ENCODE assay signal across 9 cellular contexts in the genomic region with DNA sequence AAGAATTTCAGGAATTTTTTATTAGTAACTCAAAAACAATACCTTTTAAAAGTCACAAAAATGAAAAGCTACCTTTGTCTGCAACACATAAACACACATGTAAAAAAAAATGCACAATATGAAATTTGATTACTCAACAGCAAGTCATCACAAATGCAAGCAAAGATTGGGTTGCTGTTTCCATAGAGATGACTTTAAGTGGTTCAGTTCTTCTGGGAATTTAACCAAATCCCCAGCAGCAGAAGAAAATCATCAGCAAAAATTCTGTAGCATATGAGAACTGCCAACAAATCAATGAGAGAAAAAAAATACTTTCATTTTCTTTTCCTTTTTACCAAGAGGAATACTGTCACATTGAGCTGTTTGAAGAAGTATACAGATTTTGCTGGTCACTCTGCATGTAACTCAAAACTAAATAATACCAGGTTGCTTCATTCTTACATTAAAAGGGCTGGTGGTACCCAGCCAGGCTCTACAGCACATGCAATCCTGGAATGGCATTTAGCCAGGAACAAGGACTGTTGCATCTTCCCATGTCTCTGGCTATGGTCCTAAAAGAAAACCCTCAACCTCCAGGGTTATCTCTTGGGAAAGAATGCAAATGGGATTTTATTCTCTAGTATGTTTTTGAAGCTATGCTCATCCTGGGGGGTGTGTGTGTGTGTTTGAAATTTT.
DNase-seq lines count a peak whose midpoint lies in the region; ATAC-seq and TF ChIP-seq lines count a peak whose summit lies in the region.
"Had no signal": no experiment of that assay in that cellular context is flagged by ENCODE, and none has a peak within 500 bp of the region (broad histone marks: within the 10 kb centered on the region; RNA-seq: fewer than 3 reads in every experiment).

No MANE protein-coding gene starts in this region.

- H3K36me3 Mint-ChIP-seq in WTC11 = no peaks in the 10 kb centered on the region

- no peak overlapping the region for H3K4me3 ChIP-seq in AG09309 (ENCODE audit: control insufficient read depth, low read depth, low read length)
- no peak overlapping the region for H3K4me3 ChIP-seq in astrocyte of the cerebellum (ENCODE audit: low read depth, low read length)
- H3K4me3 ChIP-seq in lung = no peak overlapping the region

- DNase-seq in AG09309 (ENCODE audit: low read depth) (peak; percentile 38), GM04503 (ENCODE audit: low read depth) (peak; percentile 14), astrocyte of the cerebellum (ENCODE audit: low read depth) (peak; percentile 82), lung (ENCODE audit: low spot score) (no peak), left lobe of liver (ENCODE audit: low spot score) (no peak), iPS-NIHi11 (ENCODE audit: low spot score) (no peak), WTC11 (ENCODE audit: low spot score) (no peak)
- DNase-seq in activated CD4-positive, alpha-beta T cell treated with anti-CD3 and anti-CD28 coated beads for 1 hour = no peak
- DNase-seq: stimulated activated naive CD4-positive, alpha-beta T cell had no signal

- no peak overlapping the region for H3K4me3 Mint-ChIP-seq in WTC11

- H3K36me3 ChIP-seq in lung (ENCODE audit: control insufficient read depth in 2 of 2, insufficient read depth in 2 of 2, low read length in 2 of 2) = no peaks in the 10 kb centered on the region

- H3K27ac ChIP-seq in lung (ENCODE audit: low read depth in 1 of 2, low read length in 1 of 2) = no peak overlapping the region

- no peaks in the 10 kb centered on the region for H3K27me3 Mint-ChIP-seq in WTC11 (ENCODE audit: low read depth)

- peak; percentile 19 for ATAC-seq in lung (ENCODE audit: insufficient read depth, low FRiP score)
- no peak for ATAC-seq in left lobe of liver
- no peak for ATAC-seq in WTC11

- H3K4me1 ChIP-seq in lung (ENCODE audit: control insufficient read depth in 2 of 2, insufficient read depth in 2 of 2, low read length in 2 of 2) = no peaks in the 10 kb centered on the region

- H3K4me1 Mint-ChIP-seq in WTC11 = no peaks in the 10 kb centered on the region

- POLR2A ChIA-PET in WTC11 (lab: Charles Lee) = no interaction called here

- in situ Hi-C loops in astrocyte of the cerebellum (cut with HindIII; ENCODE audit: low sequenced_read_pairs) = no loop called here

- H3K9me3 Mint-ChIP-seq in WTC11 = peaks cover 11% of the 10 kb centered on the region; the same call in 1 of the 2 replicates

- no peaks in the 10 kb centered on the region for H3K27me3 ChIP-seq in lung (ENCODE audit: control insufficient read depth, insufficient read depth)

- CTCF ChIA-PET in WTC11 (lab: Charles Lee) = no interaction called here

- no peak overlapping the region for H3K27ac Mint-ChIP-seq in WTC11

- no peaks in the 10 kb centered on the region for H3K9me3 ChIP-seq in lung (ENCODE audit: control insufficient read depth in 2 of 2, insufficient read depth in 1 of 2, low read length in 1 of 2)

- TF ChIP-seq CTCF in AG09309 (IDR thresholded peaks at IDR 0.05; ENCODE audit: control insufficient read depth, insufficient read depth, low read depth, low read length, missing control alignments) (no peak), astrocyte of the cerebellum (IDR thresholded peaks at IDR 0.05; ENCODE audit: low read depth, low read length, missing control alignments) (no peak), lung (IDR thresholded peaks at IDR 0.05; ENCODE audit: control extremely low read depth, extremely low read depth) (no peak), WTC11 (IDR thresholded peaks at IDR 0.05) (no peak)

TF ChIP-seq in WTC11, 78 proteins besides CTCF, POLR2A, EP300 and RAD21:
- TF ChIP-seq CREM (CRISPR knock-in tag; IDR thresholded peaks at IDR 0.05) = no peak
- no peak for TF ChIP-seq ZNF317 (CRISPR knock-in tag; IDR thresholded peaks at IDR 0.05; ENCODE audit: borderline replicate concordance, low read depth)
- no peak for TF ChIP-seq ZNF219 (CRISPR knock-in tag; IDR thresholded peaks at IDR 0.05; ENCODE audit: borderline replicate concordance)
- no peak for TF ChIP-seq PRRX2 (CRISPR knock-in tag; IDR thresholded peaks at IDR 0.05)
- TF ChIP-seq, protein P1, sequence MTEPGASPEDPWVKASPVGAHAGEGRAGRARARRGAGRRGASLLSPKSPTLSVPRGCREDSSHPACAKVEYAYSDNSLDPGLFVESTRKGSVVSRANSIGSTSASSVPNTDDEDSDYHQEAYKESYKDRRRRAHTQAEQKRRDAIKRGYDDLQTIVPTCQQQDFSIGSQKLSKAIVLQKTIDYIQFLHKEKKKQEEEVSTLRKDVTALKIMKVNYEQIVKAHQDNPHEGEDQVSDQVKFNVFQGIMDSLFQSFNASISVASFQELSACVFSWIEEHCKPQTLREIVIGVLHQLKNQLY (CRISPR knock-in tag; IDR thresholded peaks at IDR 0.05) = no peak
- TF ChIP-seq, protein P2, sequence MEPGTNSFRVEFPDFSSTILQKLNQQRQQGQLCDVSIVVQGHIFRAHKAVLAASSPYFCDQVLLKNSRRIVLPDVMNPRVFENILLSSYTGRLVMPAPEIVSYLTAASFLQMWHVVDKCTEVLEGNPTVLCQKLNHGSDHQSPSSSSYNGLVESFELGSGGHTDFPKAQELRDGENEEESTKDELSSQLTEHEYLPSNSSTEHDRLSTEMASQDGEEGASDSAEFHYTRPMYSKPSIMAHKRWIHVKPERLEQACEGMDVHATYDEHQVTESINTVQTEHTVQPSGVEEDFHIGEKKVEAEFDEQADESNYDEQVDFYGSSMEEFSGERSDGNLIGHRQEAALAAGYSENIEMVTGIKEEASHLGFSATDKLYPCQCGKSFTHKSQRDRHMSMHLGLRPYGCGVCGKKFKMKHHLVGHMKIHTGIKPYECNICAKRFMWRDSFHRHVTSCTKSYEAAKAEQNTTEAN (CRISPR knock-in tag; IDR thresholded peaks at IDR 0.05) = no peak
- TF ChIP-seq SMAD3 (CRISPR knock-in tag; IDR thresholded peaks at IDR 0.05; ENCODE audit: borderline replicate concordance) = no peak
- TF ChIP-seq SMAD4 (CRISPR knock-in tag; IDR thresholded peaks at IDR 0.05) = no peak
- TF ChIP-seq AR (CRISPR knock-in tag; IDR thresholded peaks at IDR 0.05) = no peak
- TF ChIP-seq GABPB1 (CRISPR knock-in tag; IDR thresholded peaks at IDR 0.05) = no peak

Comparison
In these comparisons a context has a peak if more than half of its experiments do, and no peak if none do; other contexts are left out.
1. DNase-seq: peak in AG09309 (single experiment), GM04503 (single experiment) and astrocyte of the cerebellum (single experiment); none in lung (single experiment), left lobe of liver (single experiment), iPS-NIHi11 (single experiment), activated CD4-positive, alpha-beta T cell treated with anti-CD3 and anti-CD28 coated beads for 1 hour (single experiment) and WTC11 (single experiment).